1 cellular context compared by ENCODE assay signal in genomic region chr6:144578385-144579350, GRCh38.
TF ChIP-seq lines count a peak whose summit lies in the region.

No MANE protein-coding gene starts in this region.

TF ChIP-seq in HepG2, 621 proteins besides CTCF, POLR2A, EP300 and RAD21 (continued from another document and continues in another):
- peak; percentile 64; the same call in 1 of the 2 replicates for TF ChIP-seq ZNF275 (CRISPR knock-in tag; IDR thresholded peaks at IDR 0.05; ENCODE audit: borderline replicate concordance)
- TF ChIP-seq PRMT3 (CRISPR knock-in tag; IDR thresholded peaks at IDR 0.05; ENCODE audit: borderline replicate concordance, low read depth), result no peak
- TF ChIP-seq TFDP1 (CRISPR knock-in tag; IDR thresholded peaks at IDR 0.05; ENCODE audit: borderline replicate concordance), result peak; percentile 29; the same call in 1 of the 2 replicates
- TF ChIP-seq CENPX (CRISPR knock-in tag; IDR thresholded peaks at IDR 0.05), result no peak
- no peak for TF ChIP-seq ZNF563 (CRISPR knock-in tag; IDR thresholded peaks at IDR 0.05)
- no peak for TF ChIP-seq KDM3A (CRISPR knock-in tag; IDR thresholded peaks at IDR 0.05; ENCODE audit: low read depth)
- peak; percentile 93 for TF ChIP-seq PHF21A (CRISPR knock-in tag; IDR thresholded peaks at IDR 0.05)
- TF ChIP-seq SIX4 (CRISPR knock-in tag; IDR thresholded peaks at IDR 0.05), result no peak; the same call in 1 of the 2 replicates
- no peak for TF ChIP-seq ZNF335 (CRISPR knock-in tag; IDR thresholded peaks at IDR 0.05)
- no peak for TF ChIP-seq ZNF773 (CRISPR knock-in tag; IDR thresholded peaks at IDR 0.05; ENCODE audit: borderline replicate concordance)
- no peak for TF ChIP-seq PCBP2 (optimal IDR thresholded peaks at IDR 0.05; ENCODE audit: low read depth, low read length, poor library complexity, severe bottlenecking)
- no peak for TF ChIP-seq ZNF558 (CRISPR knock-in tag; IDR thresholded peaks at IDR 0.05; ENCODE audit: borderline replicate concordance)
- TF ChIP-seq DNMT3B (CRISPR knock-in tag; conservative IDR thresholded peaks at IDR 0.05), result no peak
- no peak for TF ChIP-seq SNAPC5 (CRISPR knock-in tag; IDR thresholded peaks at IDR 0.05; ENCODE audit: borderline replicate concordance)
- no peak for TF ChIP-seq PATZ1 (CRISPR knock-in tag; IDR thresholded peaks at IDR 0.05)
- no peak for TF ChIP-seq BRD4 (CRISPR knock-in tag; IDR thresholded peaks at IDR 0.05)
- peak; percentile 63 for TF ChIP-seq YEATS4 (CRISPR knock-in tag; IDR thresholded peaks at IDR 0.05; ENCODE audit: borderline replicate concordance)
- TF ChIP-seq IRF1 (CRISPR knock-in tag; IDR thresholded peaks at IDR 0.05; ENCODE audit: low read depth), result no peak
- no peak for TF ChIP-seq IRX3 (CRISPR knock-in tag; IDR thresholded peaks at IDR 0.05; ENCODE audit: borderline replicate concordance, low read depth)
- TF ChIP-seq KLF6 (CRISPR knock-in tag; IDR thresholded peaks at IDR 0.05), result no peak
- no peak for TF ChIP-seq CCAR2 (optimal IDR thresholded peaks at IDR 0.05; ENCODE audit: low read depth, low read length)
- peak; percentile 84; the same call in 1 of the 2 replicates for TF ChIP-seq ZNF878 (CRISPR knock-in tag; IDR thresholded peaks at IDR 0.05)
- peak; percentile 99 for TF ChIP-seq POGZ (CRISPR knock-in tag; IDR thresholded peaks at IDR 0.05)
- no peak for TF ChIP-seq ZBTB1 (CRISPR knock-in tag; IDR thresholded peaks at IDR 0.05; ENCODE audit: borderline replicate concordance)
- TF ChIP-seq TFAP4 (IDR thresholded peaks at IDR 0.05; ENCODE audit: borderline replicate concordance, low read depth), result no peak; the same call in 1 of the 2 replicates
- no peak for TF ChIP-seq ZNF883 (CRISPR knock-in tag; IDR thresholded peaks at IDR 0.05; ENCODE audit: not compliant biosample characterization)
- TF ChIP-seq ZNF710 (CRISPR knock-in tag; IDR thresholded peaks at IDR 0.05; ENCODE audit: borderline replicate concordance), result peak; percentile 98
- TF ChIP-seq ZNF460 (CRISPR knock-in tag; IDR thresholded peaks at IDR 0.05; ENCODE audit: borderline replicate concordance), result no peak
- TF ChIP-seq CEBPZ (IDR thresholded peaks at IDR 0.05; ENCODE audit: low read length), result no peak
- no peak; the same call in 1 of the 2 replicates for TF ChIP-seq ZNF431 (CRISPR knock-in tag; IDR thresholded peaks at IDR 0.05; ENCODE audit: borderline replicate concordance, low read depth)
- no peak for TF ChIP-seq ZNF577 (CRISPR knock-in tag; IDR thresholded peaks at IDR 0.05; ENCODE audit: borderline replicate concordance, low read depth)
- TF ChIP-seq ZFP36L1 (CRISPR knock-in tag; IDR thresholded peaks at IDR 0.05), result peak; percentile 34; the same call in 1 of the 2 replicates
- TF ChIP-seq SMARCC2 (IDR thresholded peaks at IDR 0.05), result no peak
- TF ChIP-seq DMTF1 (CRISPR knock-in tag; IDR thresholded peaks at IDR 0.05), result no peak
- no peak for TF ChIP-seq MLLT10 (CRISPR knock-in tag; IDR thresholded peaks at IDR 0.05)
- no peak for TF ChIP-seq ZNF274 (CRISPR knock-in tag; IDR thresholded peaks at IDR 0.05)
- no peak for TF ChIP-seq ZBTB3 (CRISPR knock-in tag; IDR thresholded peaks at IDR 0.05; ENCODE audit: borderline replicate concordance, low read depth)
- TF ChIP-seq ISX (CRISPR knock-in tag; conservative IDR thresholded peaks at IDR 0.05), result no peak
- TF ChIP-seq MTF2 (CRISPR knock-in tag; IDR thresholded peaks at IDR 0.05; ENCODE audit: borderline replicate concordance), result no peak
- TF ChIP-seq PRDM15 (CRISPR knock-in tag; IDR thresholded peaks at IDR 0.05), result no peak; the same call in 1 of the 2 replicates
- TF ChIP-seq ZNF33B (CRISPR knock-in tag; IDR thresholded peaks at IDR 0.05), result no peak
- peak; percentile 95 for TF ChIP-seq ZNF644 (CRISPR knock-in tag; IDR thresholded peaks at IDR 0.05; ENCODE audit: low read depth)
- TF ChIP-seq SRY (CRISPR knock-in tag; IDR thresholded peaks at IDR 0.05), result 0 out of 2 replicates have a peak, but pooled peaks have one; percentile 21
- no peak for TF ChIP-seq ZNF850 (CRISPR knock-in tag; conservative IDR thresholded peaks at IDR 0.05)
- peak; percentile 50; the same call in 1 of the 2 replicates for TF ChIP-seq ZNF317 (CRISPR knock-in tag; IDR thresholded peaks at IDR 0.05)
- TF ChIP-seq THAP8 (CRISPR knock-in tag; IDR thresholded peaks at IDR 0.05; ENCODE audit: borderline replicate concordance), result no peak
- TF ChIP-seq SAP130 (CRISPR knock-in tag; IDR thresholded peaks at IDR 0.05; ENCODE audit: low read depth), result peak; percentile 74
